27 cellular contexts compared by ENCODE assay signal in the genomic region with DNA sequence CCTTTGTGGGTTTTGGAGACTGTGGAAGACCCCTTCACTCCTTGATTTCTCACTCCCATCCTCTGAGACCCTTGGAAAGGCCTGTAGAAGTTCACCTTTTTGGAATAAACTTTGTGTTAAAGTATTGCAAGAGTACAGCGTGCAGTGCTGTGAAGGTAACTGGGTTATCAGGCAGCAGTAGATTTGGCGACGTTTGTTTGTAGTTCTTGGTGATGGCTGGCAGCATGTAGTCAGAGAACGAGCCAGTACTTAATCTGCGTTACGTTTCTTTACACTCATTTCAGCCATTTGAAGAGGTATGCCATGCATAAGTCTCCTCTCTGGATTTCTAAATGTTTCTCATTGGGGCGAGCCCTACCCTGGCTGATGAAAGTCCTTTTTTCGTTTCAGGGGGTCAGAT.
"Had no signal": no experiment of that assay in that cellular context is flagged by ENCODE, and none has a peak within 500 bp of the region (broad histone marks: within the 10 kb centered on the region; RNA-seq: fewer than 3 reads in every experiment).

No MANE protein-coding gene starts in this region.

- H3K4me3 Mint-ChIP-seq: activated CD4-positive, alpha-beta memory T cell treated with anti-CD3 and anti-CD28 coated beads for 36 hours; activated CD4-positive, alpha-beta T cell treated with anti-CD3 and anti-CD28 coated beads for 36 hours; activated CD4-positive, alpha-beta T cell treated with anti-CD3 and anti-CD28 coated beads, Interleukin-2, amount 10 ng/mL, durations not matched to agents 24 days and 14 days; activated naive CD8-positive, alpha-beta T cell treated with anti-CD3 and anti-CD28 coated beads, Interleukin-2, amount 10 ng/mL, durations not matched to agents 7 days and 5 days; activated T-cell treated with anti-CD3 and anti-CD28 coated beads, Interleukin-2, amount 50 U/mL, for 4 hours; activated T-helper 17 cell treated with anti-CD3 and anti-CD28 coated beads, Interleukin-2, amount 50 U/mL, for 72 hours; brain; effector memory CD8-positive, alpha-beta T cell had no signal

- H3K27me3 Mint-ChIP-seq: activated CD4-positive, alpha-beta memory T cell treated with anti-CD3 and anti-CD28 coated beads for 36 hours; activated CD4-positive, alpha-beta T cell treated with anti-CD3 and anti-CD28 coated beads for 36 hours; activated CD4-positive, alpha-beta T cell treated with anti-CD3 and anti-CD28 coated beads, Interleukin-2, amount 10 ng/mL, durations not matched to agents 24 days and 14 days; activated naive CD8-positive, alpha-beta T cell treated with anti-CD3 and anti-CD28 coated beads, Interleukin-2, amount 10 ng/mL, durations not matched to agents 7 days and 5 days; activated T-helper 17 cell treated with anti-CD3 and anti-CD28 coated beads, Interleukin-2, amount 50 U/mL, for 72 hours; brain; effector memory CD8-positive, alpha-beta T cell had no signal

- FAIRE-seq: colon had no signal

- H3K4me3 ChIP-seq: ascending aorta, breast epithelium, esophagus muscularis mucosa, gastrocnemius medialis had no signal

- DNase-seq: activated CD4-positive, alpha-beta memory T cell treated with anti-CD3 and anti-CD28 coated beads for 36 hours; activated CD4-positive, alpha-beta T cell treated with anti-CD3 and anti-CD28 coated beads for 36 hours; activated CD4-positive, alpha-beta T cell treated with anti-CD3 and anti-CD28 coated beads, Interleukin-2, amount 10 ng/mL, durations not matched to agents 24 days and 14 days; activated CD4-positive, CD25-positive, alpha-beta regulatory T cell; activated CD4-positive, CD25-positive, alpha-beta regulatory T cell treated with anti-CD3 and anti-CD28 coated beads, Interleukin-2, amount 50 U/mL, for 72 hours; activated CD8-positive, alpha-beta memory T cell treated with anti-CD3 and anti-CD28 coated beads for 24 hours; activated effector memory CD4-positive, alpha-beta T cell treated with Interleukin-2 at 50 U/mL for 16 hours; activated gamma-delta T cell treated with Interleukin-2 at 50 U/mL for 16 hours; activated naive CD4-positive, alpha-beta T cell treated with Interleukin-2 at 50 U/mL for 16 hours; activated naive CD8-positive, alpha-beta T cell treated with anti-CD3 and anti-CD28 coated beads, Interleukin-2, amount 10 ng/mL, durations not matched to agents 7 days and 5 days; activated T-cell treated with anti-CD3 and anti-CD28 coated beads, Interleukin-2, amount 50 U/mL, for 4 hours; cortex of kidney; dermis blood vessel endothelial cell; effector CD4-positive, alpha-beta T cell; effector memory CD8-positive, alpha-beta T cell; erythroblast; foreskin keratinocyte; gastrocnemius medialis; glutamatergic neuron; T-helper 2 cell had no signal

- H3K4me1 ChIP-seq: breast epithelium, foreskin keratinocyte had no signal

- H3K36me3 Mint-ChIP-seq: activated CD4-positive, alpha-beta memory T cell treated with anti-CD3 and anti-CD28 coated beads for 36 hours; activated naive CD4-positive, alpha-beta T cell treated with anti-CD3 and anti-CD28 coated beads, Interleukin-2, amount 50 U/mL, for 72 hours had no signal

- H3K27me3 ChIP-seq: ascending aorta, breast epithelium, esophagus muscularis mucosa, foreskin keratinocyte, gastrocnemius medialis had no signal

- H3K9me3 ChIP-seq: ascending aorta, breast epithelium, esophagus muscularis mucosa, gastrocnemius medialis had no signal

- H3K27ac Mint-ChIP-seq: activated CD4-positive, alpha-beta memory T cell treated with anti-CD3 and anti-CD28 coated beads for 36 hours; activated CD4-positive, alpha-beta T cell treated with anti-CD3 and anti-CD28 coated beads for 36 hours; activated CD4-positive, alpha-beta T cell treated with anti-CD3 and anti-CD28 coated beads, Interleukin-2, amount 10 ng/mL, durations not matched to agents 24 days and 14 days; activated naive CD4-positive, alpha-beta T cell treated with anti-CD3 and anti-CD28 coated beads, Interleukin-2, amount 50 U/mL, for 72 hours; activated naive CD8-positive, alpha-beta T cell treated with anti-CD3 and anti-CD28 coated beads, Interleukin-2, amount 10 ng/mL, durations not matched to agents 7 days and 5 days; activated T-helper 17 cell treated with anti-CD3 and anti-CD28 coated beads, Interleukin-2, amount 50 U/mL, for 72 hours; brain; effector memory CD8-positive, alpha-beta T cell had no signal

- ATAC-seq: activated CD4-positive, alpha-beta T cell treated with anti-CD3 and anti-CD28 coated beads for 36 hours; activated naive CD4-positive, alpha-beta T cell treated with anti-CD3 and anti-CD28 coated beads, Interleukin-2, amount 50 U/mL, for 72 hours; activated T-cell treated with anti-CD3 and anti-CD28 coated beads, Interleukin-2, amount 50 U/mL, for 4 hours; activated T-helper 17 cell treated with anti-CD3 and anti-CD28 coated beads, Interleukin-2, amount 50 U/mL, for 72 hours; effector memory CD8-positive, alpha-beta T cell; foreskin keratinocyte; gastrocnemius medialis had no signal

- H3K36me3 ChIP-seq: ascending aorta, breast epithelium, esophagus muscularis mucosa, gastrocnemius medialis had no signal

- H3K27ac ChIP-seq: ascending aorta, breast epithelium, esophagus muscularis mucosa, foreskin keratinocyte, gastrocnemius medialis had no signal

- H3K9me3 Mint-ChIP-seq: activated CD4-positive, alpha-beta memory T cell treated with anti-CD3 and anti-CD28 coated beads for 36 hours; activated CD4-positive, alpha-beta T cell treated with anti-CD3 and anti-CD28 coated beads, Interleukin-2, amount 10 ng/mL, durations not matched to agents 24 days and 14 days; activated naive CD4-positive, alpha-beta T cell treated with anti-CD3 and anti-CD28 coated beads, Interleukin-2, amount 50 U/mL, for 72 hours; activated naive CD8-positive, alpha-beta T cell treated with anti-CD3 and anti-CD28 coated beads, Interleukin-2, amount 10 ng/mL, durations not matched to agents 7 days and 5 days; activated T-cell treated with anti-CD3 and anti-CD28 coated beads, Interleukin-2, amount 50 U/mL, for 4 hours; activated T-helper 17 cell treated with anti-CD3 and anti-CD28 coated beads, Interleukin-2, amount 50 U/mL, for 72 hours; effector memory CD8-positive, alpha-beta T cell had no signal
